ENCODE assay signal across 1 cellular context in genomic region chr20:62412194-62413024, GRCh38.
A peak's percentile ranks its signal among the peaks of the same experiment; 100 is the strongest.
TF ChIP-seq lines count a peak whose summit lies in the region.

No MANE protein-coding gene starts in this region.

TF ChIP-seq in HepG2, 621 proteins besides CTCF, POLR2A, EP300 and RAD21 (continued from another document and continues in another):
- TF ChIP-seq SIN3A (IDR thresholded peaks at IDR 0.05; ENCODE audit: borderline replicate concordance, low read depth, low read length) (no peak), AHDC1 (CRISPR knock-in tag; IDR thresholded peaks at IDR 0.05; ENCODE audit: borderline replicate concordance) (0 out of 2 replicates have a peak, but pooled peaks have one; percentile 47), RBM39 (IDR thresholded peaks at IDR 0.05; ENCODE audit: low read depth, low read length, poor library complexity, severe bottlenecking) (peak; percentile 11), GPN1 (CRISPR knock-in tag; IDR thresholded peaks at IDR 0.05; ENCODE audit: borderline replicate concordance) (no peak), MBNL3 (CRISPR knock-in tag; conservative IDR thresholded peaks at IDR 0.05) (no peak), ZNF225 (CRISPR knock-in tag; IDR thresholded peaks at IDR 0.05) (no peak), ERF (CRISPR knock-in tag; IDR thresholded peaks at IDR 0.05) (no peak), MEIS2 (CRISPR knock-in tag; IDR thresholded peaks at IDR 0.05) (peak; percentile 69; the same call in 1 of the 2 replicates), SIX1 (CRISPR knock-in tag; IDR thresholded peaks at IDR 0.05; ENCODE audit: borderline replicate concordance) (no peak), MATR3 (CRISPR knock-in tag; IDR thresholded peaks at IDR 0.05) (no peak), ZNF329 (CRISPR knock-in tag; IDR thresholded peaks at IDR 0.05; ENCODE audit: low read depth) (no peak), KLF15 (CRISPR knock-in tag; IDR thresholded peaks at IDR 0.05; ENCODE audit: borderline replicate concordance) (no peak), RFX3 (CRISPR knock-in tag; IDR thresholded peaks at IDR 0.05) (no peak), GLI4 (CRISPR knock-in tag; IDR thresholded peaks at IDR 0.05; ENCODE audit: borderline replicate concordance) (no peak), KLF16 (CRISPR knock-in tag; IDR thresholded peaks at IDR 0.05) (no peak), ZMYM4 (CRISPR knock-in tag; IDR thresholded peaks at IDR 0.05) (0 out of 2 replicates have a peak, but pooled peaks have one; percentile 6), ZNF337 (CRISPR knock-in tag; IDR thresholded peaks at IDR 0.05; ENCODE audit: borderline replicate concordance, low read depth) (no peak), NR2F6 (IDR thresholded peaks at IDR 0.05) (peak; percentile 3; the same call in 1 of the 2 replicates), NR2F6 (CRISPR knock-in tag; IDR thresholded peaks at IDR 0.05) (peak; percentile 42; the same call in 1 of the 2 replicates), SKI (IDR thresholded peaks at IDR 0.05; ENCODE audit: partially characterized antibody) (no peak), EZH2 (conservative IDR thresholded peaks at IDR 0.05; ENCODE audit: low read depth, low read length) (no peak), HOXD1 (CRISPR knock-in tag; IDR thresholded peaks at IDR 0.05) (peak; percentile 88; the same call in 1 of the 2 replicates), ZNF33B (CRISPR knock-in tag; IDR thresholded peaks at IDR 0.05) (no peak), ZNF382 (CRISPR knock-in tag; IDR thresholded peaks at IDR 0.05; ENCODE audit: borderline replicate concordance) (no peak), TBX3 (IDR thresholded peaks at IDR 0.05; ENCODE audit: borderline replicate concordance) (no peak), ZNF441 (CRISPR knock-in tag; IDR thresholded peaks at IDR 0.05; ENCODE audit: borderline replicate concordance) (no peak), BCL3 (CRISPR knock-in tag; IDR thresholded peaks at IDR 0.05) (peak; percentile 27; the same call in 1 of the 2 replicates), PLSCR1 (CRISPR knock-in tag; IDR thresholded peaks at IDR 0.05; ENCODE audit: borderline replicate concordance) (no peak), HNF1A (IDR thresholded peaks at IDR 0.05; ENCODE audit: low read depth) (no peak), HNF1A (CRISPR knock-in tag; IDR thresholded peaks at IDR 0.05; ENCODE audit: borderline replicate concordance) (0 out of 2 replicates have a peak, but pooled peaks have one; percentile 6), RFX1 (IDR thresholded peaks at IDR 0.05) (no peak), YY1 (IDR thresholded peaks at IDR 0.05; ENCODE audit: insufficient read depth, insufficient replicate concordance, low read depth, low read length) (peak; percentile 27), ZNF343 (CRISPR knock-in tag; IDR thresholded peaks at IDR 0.05) (peak; percentile 29; the same call in 1 of the 2 replicates), ZNF256 (CRISPR knock-in tag; conservative IDR thresholded peaks at IDR 0.05) (no peak), KDM6A (CRISPR knock-in tag; IDR thresholded peaks at IDR 0.05; ENCODE audit: low read depth) (no peak), FOXA1 (IDR thresholded peaks at IDR 0.05) (no peak), FOXA1 (CRISPR knock-in tag; IDR thresholded peaks at IDR 0.05) (no peak), ZFP1 (CRISPR knock-in tag; IDR thresholded peaks at IDR 0.05) (no peak), ZNF687 (CRISPR knock-in tag; IDR thresholded peaks at IDR 0.05) (peak; percentile 54)
- TF ChIP-seq, protein P1, sequence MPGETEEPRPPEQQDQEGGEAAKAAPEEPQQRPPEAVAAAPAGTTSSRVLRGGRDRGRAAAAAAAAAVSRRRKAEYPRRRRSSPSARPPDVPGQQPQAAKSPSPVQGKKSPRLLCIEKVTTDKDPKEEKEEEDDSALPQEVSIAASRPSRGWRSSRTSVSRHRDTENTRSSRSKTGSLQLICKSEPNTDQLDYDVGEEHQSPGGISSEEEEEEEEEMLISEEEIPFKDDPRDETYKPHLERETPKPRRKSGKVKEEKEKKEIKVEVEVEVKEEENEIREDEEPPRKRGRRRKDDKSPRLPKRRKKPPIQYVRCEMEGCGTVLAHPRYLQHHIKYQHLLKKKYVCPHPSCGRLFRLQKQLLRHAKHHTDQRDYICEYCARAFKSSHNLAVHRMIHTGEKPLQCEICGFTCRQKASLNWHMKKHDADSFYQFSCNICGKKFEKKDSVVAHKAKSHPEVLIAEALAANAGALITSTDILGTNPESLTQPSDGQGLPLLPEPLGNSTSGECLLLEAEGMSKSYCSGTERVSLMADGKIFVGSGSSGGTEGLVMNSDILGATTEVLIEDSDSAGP (CRISPR knock-in tag; IDR thresholded peaks at IDR 0.05; ENCODE audit: borderline replicate concordance), result peak; percentile 78; the same call in 1 of the 2 replicates
- TF ChIP-seq, protein P2, sequence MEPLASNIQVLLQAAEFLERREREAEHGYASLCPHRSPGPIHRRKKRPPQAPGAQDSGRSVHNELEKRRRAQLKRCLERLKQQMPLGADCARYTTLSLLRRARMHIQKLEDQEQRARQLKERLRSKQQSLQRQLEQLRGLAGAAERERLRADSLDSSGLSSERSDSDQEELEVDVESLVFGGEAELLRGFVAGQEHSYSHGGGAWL (CRISPR knock-in tag; IDR thresholded peaks at IDR 0.05), result no peak; the same call in 1 of the 2 replicates
- TF ChIP-seq, protein P3, sequence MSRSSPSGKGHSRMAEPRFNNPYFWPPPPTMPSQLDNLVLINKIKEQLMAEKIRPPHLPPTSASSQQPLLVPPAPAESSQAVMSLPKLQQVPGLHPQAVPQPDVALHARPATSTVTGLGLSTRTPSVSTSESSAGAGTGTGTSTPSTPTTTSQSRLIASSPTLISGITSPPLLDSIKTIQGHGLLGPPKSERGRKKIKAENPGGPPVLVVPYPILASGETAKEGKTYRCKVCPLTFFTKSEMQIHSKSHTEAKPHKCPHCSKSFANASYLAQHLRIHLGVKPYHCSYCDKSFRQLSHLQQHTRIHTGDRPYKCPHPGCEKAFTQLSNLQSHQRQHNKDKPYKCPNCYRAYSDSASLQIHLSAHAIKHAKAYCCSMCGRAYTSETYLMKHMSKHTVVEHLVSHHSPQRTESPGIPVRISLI (CRISPR knock-in tag; IDR thresholded peaks at IDR 0.05; ENCODE audit: borderline replicate concordance), result no peak
- TF ChIP-seq, protein P4, sequence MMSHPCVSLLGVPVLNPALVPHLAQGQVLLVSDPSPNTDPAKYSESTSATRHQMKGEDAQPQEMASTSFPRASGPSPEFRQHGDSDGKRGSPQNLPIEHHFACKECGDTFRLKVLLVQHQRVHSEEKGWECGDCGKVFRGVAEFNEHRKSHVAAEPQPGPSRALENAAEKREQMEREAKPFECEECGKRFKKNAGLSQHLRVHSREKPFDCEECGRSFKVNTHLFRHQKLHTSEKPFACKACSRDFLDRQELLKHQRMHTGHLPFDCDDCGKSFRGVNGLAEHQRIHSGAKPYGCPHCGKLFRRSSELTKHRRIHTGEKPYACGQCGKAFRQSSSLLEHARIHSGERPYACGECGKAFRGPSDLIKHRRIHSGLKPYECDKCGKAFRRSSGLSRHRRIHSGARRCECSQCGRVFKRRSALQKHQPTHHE (CRISPR knock-in tag; IDR thresholded peaks at IDR 0.05; ENCODE audit: borderline replicate concordance), result 0 out of 2 replicates have a peak, but pooled peaks have one; percentile 5
